Comparison of ENCODE assay signal across 1 cellular context in genomic region chr11:121467965-121468364, GRCh38.
TF ChIP-seq lines count a peak whose summit lies in the region.

No MANE protein-coding gene starts in this region.

TF ChIP-seq in IMR-90, 13 proteins besides CTCF, POLR2A, EP300 and RAD21 (continued from another document):
- no peak for TF ChIP-seq MXI1 (IDR thresholded peaks at IDR 0.05; ENCODE audit: borderline replicate concordance, low read depth, low read length)
- no peak for TF ChIP-seq USF2 (IDR thresholded peaks at IDR 0.05; ENCODE audit: low read depth, low read length)
- no peak for TF ChIP-seq CHD1 (IDR thresholded peaks at IDR 0.05; ENCODE audit: low read depth, low read length)
- TF ChIP-seq SMC3 (IDR thresholded peaks at IDR 0.05; ENCODE audit: low read depth, low read length), result no peak
